ENCODE assay signal across 9 cellular contexts in genomic region chr2:3728104-3729054, GRCh38. TPM values are rescaled to one million over a fixed set of nuclear protein-coding genes. Genes with fewer than 3 reads are reported as not detected.
DNase-seq lines count a peak whose midpoint lies in the region; ATAC-seq and TF ChIP-seq lines count a peak whose summit lies in the region.
"Had no signal": no experiment of that assay in that cellular context is flagged by ENCODE, and none has a peak within 500 bp of the region (broad histone marks: within the 10 kb centered on the region; RNA-seq: fewer than 3 reads in every experiment).

No MANE protein-coding gene starts in this region.

- H3K27ac ChIP-seq in brain microvascular endothelial cell (no peak overlapping the region), left lung (no peak overlapping the region)

- in situ Hi-C loops in brain microvascular endothelial cell (cut with HindIII; ENCODE audit: low pct_ligation_motif_present, low sequenced_read_pairs), result no loop called here

- no peak overlapping the region for H3K27ac Mint-ChIP-seq in CD14-positive monocyte

- peaks cover 0 to 5% (median 0%) of the 10 kb centered on the region in 7 donors for H3K9me3 Mint-ChIP-seq in CD14-positive monocyte

- peaks cover 1 to 8% (median 6%) of the 10 kb centered on the region in 3 donors for H3K27me3 Mint-ChIP-seq in CD14-positive monocyte (ENCODE audit: low read depth in 3 of 3)

- H3K36me3 ChIP-seq in H7 (replicated peaks; ENCODE audit: control insufficient read depth, insufficient read depth, low read length) (no peaks in the 10 kb centered on the region), brain microvascular endothelial cell (replicated peaks) (no peaks in the 10 kb centered on the region), left lung (no peaks in the 10 kb centered on the region)

- ATAC-seq in left lung, result peak; percentile 62
- no peak for ATAC-seq in GM19395 (IDR thresholded peaks at IDR 0.05; ENCODE audit: unreplicated experiment)
- ATAC-seq in GM21619 (IDR thresholded peaks at IDR 0.05; ENCODE audit: unreplicated experiment), result no peak

- DNase-seq in CD14-positive monocyte (ENCODE audit: low spot score), result no peak
- peak; percentile 64 for DNase-seq in H7
- peak; percentile 14 for DNase-seq in NCI-H526 treated with DMSO at 0.1 percent for 48 hours (lab: John Stamatoyannopoulos, UW)
- DNase-seq in brain microvascular endothelial cell, result peak; percentile 32
- no peak for DNase-seq in left lung
- no peak for DNase-seq in activated CD4-positive, alpha-beta T cell treated with anti-CD3 and anti-CD28 coated beads for 48 hours
- DNase-seq: naive B cell had no signal

- no peaks in the 10 kb centered on the region for H3K9me3 ChIP-seq in left lung

- H3K36me3 Mint-ChIP-seq in CD14-positive monocyte, result no peaks in the 10 kb centered on the region
- H3K36me3 Mint-ChIP-seq: naive B cell had no signal

- H3K4me1 Mint-ChIP-seq in CD14-positive monocyte, result peaks cover 3% of the 10 kb centered on the region
- H3K4me1 Mint-ChIP-seq: naive B cell had no signal

- H3K4me3 ChIP-seq in H7 (ENCODE audit: insufficient read depth, low read depth, low read length) (no peak overlapping the region), brain microvascular endothelial cell (ENCODE audit: low read depth, low read length) (peak overlapping the region; percentile 15), left lung (no peak overlapping the region)

- peaks cover 0 to 5% of the 10 kb centered on the region in 2 donors for H3K4me1 ChIP-seq in left lung

- H3K4me3 Mint-ChIP-seq in CD14-positive monocyte, result no peak overlapping the region

- intact Hi-C loops in CD14-positive monocyte (cut with micrococcal nuclease) (no loop called here), left lung (cut with DNase I) (no loop called here)

- TF ChIP-seq CTCF in CD14-positive monocyte (IDR thresholded peaks at IDR 0.05) (peak; percentile 51), brain microvascular endothelial cell (IDR thresholded peaks at IDR 0.05; ENCODE audit: low read depth, low read length, missing control alignments) (peak; percentile 65), left lung (IDR thresholded peaks at IDR 0.05) (peak; percentile 27 to 70)

- H3K27me3 ChIP-seq in H7 (ENCODE audit: control insufficient read depth, insufficient read depth, low read length) (no peaks in the 10 kb centered on the region), brain microvascular endothelial cell (replicated peaks) (no peaks in the 10 kb centered on the region), left lung (peaks cover 0 to 18% of the 10 kb centered on the region in 2 donors)

RNA-seq across cellular contexts. Expression of gene DCDC2C, which starts 25.0 kb away (rescaled TPM):
- not detected for polyA plus RNA-seq in CD14-positive monocyte
- not detected in 2 replicates for total RNA-seq in H7 (2014; rRNA removed; shearing (Covaris generic))
- not detected for total RNA-seq in left lung

Comparison
In these comparisons a context has a peak if more than half of its experiments do, and no peak if none do; other contexts are left out.
1. DNase-seq: peak in H7 (single experiment), NCI-H526 treated with DMSO at 0.1 percent for 48 hours (single experiment) and brain microvascular endothelial cell (single experiment); none in CD14-positive monocyte (single experiment), left lung (0 of 2) and activated CD4-positive, alpha-beta T cell treated with anti-CD3 and anti-CD28 coated beads for 48 hours (single experiment).
2. Peak in every context shown above with its lines, with median percentiles within 50 percentile points of each other: CTCF ChIP-seq.